ENCODE assay signal across 8 cellular contexts in genomic region chr12:11958216-11959091, GRCh38.
DNase-seq lines count a peak whose midpoint lies in the region; ATAC-seq, FAIRE-seq and TF ChIP-seq lines count a peak whose summit lies in the region.

No MANE protein-coding gene starts in this region.

- H3K9me3 ChIP-seq in Panc1 (ENCODE audit: control insufficient read depth, insufficient read depth, low read depth, low read length): no peaks in the 10 kb centered on the region

- H3K27ac ChIP-seq in Panc1 (ENCODE audit: low read length): no peak overlapping the region

- no peaks in the 10 kb centered on the region; the same call in 1 of the 2 replicates for H3K4me1 ChIP-seq in Panc1 (ENCODE audit: control insufficient read depth, insufficient read depth, low read length)

- CTCF ChIA-PET in Panc1 (lab: Charles Lee): interaction anchor here (0.6 kb wide), 1 partner anchor 44 kb away, joined by 3 read pairs; no protein-coding TSS in a partner anchor

- intact Hi-C loops in Panc1 (cut with micrococcal nuclease; ENCODE audit: unreplicated experiment): no loop called here

- POLR2A ChIA-PET in Panc1 (lab: Charles Lee): no interaction called here

- TF ChIP-seq CTCF in Panc1 (IDR thresholded peaks at IDR 0.05) (no peak), bronchial epithelial cell (IDR thresholded peaks at IDR 0.05; ENCODE audit: insufficient read depth, low read length, severe bottlenecking) (no peak)

- DNase-seq in GM19238 (ENCODE audit: insufficient read length, low spot score) (peak; percentile 33), Panc1 (ENCODE audit: low read depth, low spot score) (no peak), bronchial epithelial cell (ENCODE audit: low read depth) (peak; percentile 93), NCI-H2171 treated with DMSO at 0.1 percent for 48 hours (lab: John Stamatoyannopoulos, UW) (no peak), putamen (ENCODE audit: low spot score) (no peak)
- DNase-seq in stimulated activated CD4-positive, alpha-beta T cell treated with anti-CD3 and anti-CD28 coated beads, Interleukin-12 subunit alpha, Interleukin-12 subunit beta, amount 100 ng/mL, for 24 hours (ENCODE audit: low read depth in 2 of 2): peak; percentile 23 to 42

- FAIRE-seq in bronchial epithelial cell (lab: Jason Lieb, UNC): no peak

- no TSS peak for BruUV-seq in Panc1 (replicated peaks; lab: Mats Ljungman, UMichigan)

- no peak overlapping the region for H3K4me3 ChIP-seq in Panc1 (ENCODE audit: low read depth in 2 of 2, low read length in 2 of 2)
- H3K4me3 ChIP-seq in bronchial epithelial cell (ENCODE audit: low read depth, low read length): no peak overlapping the region

- ATAC-seq in Panc1 (peak; percentile 34; the same call in 1 of the 2 replicates), HG03097 (IDR thresholded peaks at IDR 0.05; ENCODE audit: low FRiP score, unreplicated experiment) (no peak), GM19467 (IDR thresholded peaks at IDR 0.05; ENCODE audit: unreplicated experiment) (no peak)

- H3K36me3 ChIP-seq in Panc1 (ENCODE audit: control insufficient read depth, insufficient read depth, low read length) (no peaks in the 10 kb centered on the region), bronchial epithelial cell (ENCODE audit: control insufficient read depth, insufficient read depth, low read length) (no peaks in the 10 kb centered on the region)

- H3K27me3 ChIP-seq in Panc1 (ENCODE audit: control insufficient read depth, insufficient read depth, low read length): no peaks in the 10 kb centered on the region
- peaks cover 1% of the 10 kb centered on the region for H3K27me3 ChIP-seq in bronchial epithelial cell (ENCODE audit: control insufficient read depth, insufficient read depth, low read length)

- in situ Hi-C loops in Panc1 (cut with HindIII; ENCODE audit: low pct_unique_long_range_greater_than_20kb, low sequenced_read_pairs): no loop called here

Comparison
In these comparisons a context has a peak if more than half of its experiments do, and no peak if none do; other contexts are left out.
1. DNase-seq: peak in GM19238 (single experiment), bronchial epithelial cell (single experiment) and stimulated activated CD4-positive, alpha-beta T cell treated with anti-CD3 and anti-CD28 coated beads, Interleukin-12 subunit alpha, Interleukin-12 subunit beta, amount 100 ng/mL, for 24 hours (2 of 2); none in Panc1 (single experiment), NCI-H2171 treated with DMSO at 0.1 percent for 48 hours (single experiment) and putamen (single experiment).